ENCODE assay signal across 8 cellular contexts in the genomic region with DNA sequence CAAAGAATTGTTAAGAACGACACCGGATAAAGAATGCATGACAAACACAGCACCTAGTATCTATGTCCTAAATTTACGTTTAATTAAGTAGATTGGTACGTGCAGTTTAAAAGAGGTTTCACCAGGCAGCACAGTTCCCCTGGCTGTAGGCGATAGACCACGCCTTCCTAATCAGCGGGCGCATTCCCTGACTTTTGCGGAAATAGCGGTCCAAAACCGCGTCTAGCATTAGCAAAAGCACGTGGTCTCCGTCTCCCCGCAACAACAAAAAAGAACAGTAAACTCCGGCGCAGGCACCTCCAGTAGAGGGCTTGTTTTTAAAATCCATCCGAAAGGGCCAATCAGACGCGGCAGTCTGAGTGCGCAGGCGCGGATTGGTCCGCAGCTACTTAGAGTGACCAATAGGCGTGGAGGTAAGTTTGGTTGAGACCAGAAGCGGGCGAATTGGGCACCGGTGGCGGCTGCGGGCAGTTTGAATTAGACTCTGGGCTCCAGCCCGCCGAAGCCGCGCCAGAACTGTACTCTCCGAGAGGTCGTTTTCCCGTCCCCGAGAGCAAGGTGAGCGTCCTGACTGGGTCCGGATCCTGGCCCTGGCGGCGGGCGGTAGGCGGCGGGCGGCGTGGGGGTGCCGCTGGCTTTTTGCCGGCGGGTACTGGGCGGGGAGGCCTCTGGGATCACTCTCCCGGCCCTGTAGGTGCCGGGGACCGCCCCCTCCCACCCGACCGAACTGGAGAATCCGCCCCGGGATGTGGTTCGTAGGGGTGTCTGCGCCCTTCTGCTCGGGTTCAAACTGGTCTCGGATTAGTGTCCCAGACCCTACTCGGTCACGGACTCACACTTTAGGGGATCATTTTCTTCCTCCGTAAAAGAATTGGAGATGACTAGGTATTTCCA. TPM values are rescaled to one million over a fixed set of nuclear protein-coding genes. Genes with fewer than 3 reads are reported as not detected.
A peak's percentile ranks its signal among the peaks of the same experiment; 100 is the strongest.
DNase-seq lines count a peak whose midpoint lies in the region; TF ChIP-seq lines count a peak whose summit lies in the region.

A gene with protein sequence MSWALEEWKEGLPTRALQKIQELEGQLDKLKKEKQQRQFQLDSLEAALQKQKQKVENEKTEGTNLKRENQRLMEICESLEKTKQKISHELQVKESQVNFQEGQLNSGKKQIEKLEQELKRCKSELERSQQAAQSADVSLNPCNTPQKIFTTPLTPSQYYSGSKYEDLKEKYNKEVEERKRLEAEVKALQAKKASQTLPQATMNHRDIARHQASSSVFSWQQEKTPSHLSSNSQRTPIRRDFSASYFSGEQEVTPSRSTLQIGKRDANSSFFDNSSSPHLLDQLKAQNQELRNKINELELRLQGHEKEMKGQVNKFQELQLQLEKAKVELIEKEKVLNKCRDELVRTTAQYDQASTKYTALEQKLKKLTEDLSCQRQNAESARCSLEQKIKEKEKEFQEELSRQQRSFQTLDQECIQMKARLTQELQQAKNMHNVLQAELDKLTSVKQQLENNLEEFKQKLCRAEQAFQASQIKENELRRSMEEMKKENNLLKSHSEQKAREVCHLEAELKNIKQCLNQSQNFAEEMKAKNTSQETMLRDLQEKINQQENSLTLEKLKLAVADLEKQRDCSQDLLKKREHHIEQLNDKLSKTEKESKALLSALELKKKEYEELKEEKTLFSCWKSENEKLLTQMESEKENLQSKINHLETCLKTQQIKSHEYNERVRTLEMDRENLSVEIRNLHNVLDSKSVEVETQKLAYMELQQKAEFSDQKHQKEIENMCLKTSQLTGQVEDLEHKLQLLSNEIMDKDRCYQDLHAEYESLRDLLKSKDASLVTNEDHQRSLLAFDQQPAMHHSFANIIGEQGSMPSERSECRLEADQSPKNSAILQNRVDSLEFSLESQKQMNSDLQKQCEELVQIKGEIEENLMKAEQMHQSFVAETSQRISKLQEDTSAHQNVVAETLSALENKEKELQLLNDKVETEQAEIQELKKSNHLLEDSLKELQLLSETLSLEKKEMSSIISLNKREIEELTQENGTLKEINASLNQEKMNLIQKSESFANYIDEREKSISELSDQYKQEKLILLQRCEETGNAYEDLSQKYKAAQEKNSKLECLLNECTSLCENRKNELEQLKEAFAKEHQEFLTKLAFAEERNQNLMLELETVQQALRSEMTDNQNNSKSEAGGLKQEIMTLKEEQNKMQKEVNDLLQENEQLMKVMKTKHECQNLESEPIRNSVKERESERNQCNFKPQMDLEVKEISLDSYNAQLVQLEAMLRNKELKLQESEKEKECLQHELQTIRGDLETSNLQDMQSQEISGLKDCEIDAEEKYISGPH (N-terminal part only) (plus strand): TSS at position 432 of the 894 bp plus-strand sequence. CDS start 10,560 bp downstream, outside the sequence.

- POLR2A ChIA-PET in activated CD8-positive, alpha-beta memory T cell treated with anti-CD3 and anti-CD28 coated beads for 36 hours (lab: Charles Lee), result interaction anchor here (0.7 kb wide), 1 partner anchor 1241 kb away, joined by 3 read pairs; no protein-coding TSS in a partner anchor

- TF ChIP-seq CTCF in GM20000 (IDR thresholded peaks at IDR 0.05; ENCODE audit: extremely low read depth, missing control alignments), result no peak

- H2BK120ac ChIP-seq in mesendoderm (ENCODE audit: low read depth, low read length), result no peak within 1 kb of the TSS

- H3K27me3 ChIP-seq in endocrine pancreas (ENCODE audit: control insufficient read depth, insufficient read depth, low read length), result no peaks in the 10 kb centered on the region
- peaks cover 2% of the 10 kb centered on the region for H3K27me3 ChIP-seq in mesendoderm (ENCODE audit: insufficient read depth, low read length, poor library complexity)

- peak within 1 kb of the TSS; percentile 88 for H3K4me2 ChIP-seq in mesendoderm (ENCODE audit: low read length)

- H3K4ac ChIP-seq in mesendoderm (ENCODE audit: low read depth, low read length), result peak within 1 kb of the TSS; percentile 97

- DNase-seq in COR-L47 (lab: John Stamatoyannopoulos, UW) (peak; percentile 98), GM20000 (ENCODE audit: low spot score) (peak; percentile 98), HT-29 (ENCODE audit: low spot score) (peak; percentile 98), NOMO-1 (lab: John Stamatoyannopoulos, UW; ENCODE audit: unreplicated experiment in 2 of 2) (peak; percentile 97 to 99), mesendoderm (peak; percentile 100)
- peak; percentile 78 for DNase-seq in stimulated activated CD8-positive, alpha-beta memory T cell treated with anti-CD3 and anti-CD28 coated beads, Interleukin-15, amount 100 ng/mL, for 1 hour (ENCODE audit: low read depth)

- no peaks in the 10 kb centered on the region for H3K9me3 ChIP-seq in endocrine pancreas (ENCODE audit: control insufficient read depth, low read length)

- peak within 1 kb of the TSS; percentile 98 for H3K18ac ChIP-seq in mesendoderm (ENCODE audit: low read length)

- no peaks in the 10 kb centered on the region for H3K36me3 ChIP-seq in endocrine pancreas (ENCODE audit: control insufficient read depth, insufficient read depth, low read length)
- no peaks in the 10 kb centered on the region for H3K36me3 ChIP-seq in mesendoderm (ENCODE audit: control insufficient read depth, insufficient read depth, low read length)

- peak within 1 kb of the TSS; percentile 15 for H2BK5ac ChIP-seq in mesendoderm (ENCODE audit: low read length)

- H3K56ac ChIP-seq in mesendoderm (ENCODE audit: low read length), result peak within 1 kb of the TSS; percentile 87

- peak within 1 kb of the TSS; percentile 43 for H2AK5ac ChIP-seq in mesendoderm (ENCODE audit: low read length)

- no peak within 1 kb of the TSS for H3K9ac ChIP-seq in endocrine pancreas (ENCODE audit: control insufficient read depth, insufficient read depth, low read length)
- peak within 1 kb of the TSS; percentile 82 for H3K9ac ChIP-seq in mesendoderm (ENCODE audit: low read length)

- H4K8ac ChIP-seq in mesendoderm (ENCODE audit: low read depth, low read length), result no peak within 1 kb of the TSS

- peak within 1 kb of the TSS; percentile 25 for H2BK15ac ChIP-seq in mesendoderm (replicated peaks; ENCODE audit: low read depth)

- H4K5ac ChIP-seq in mesendoderm (ENCODE audit: low read length), result no peak within 1 kb of the TSS

- peak within 1 kb of the TSS; percentile 46 for H3K27ac ChIP-seq in mesendoderm (ENCODE audit: low read depth, low read length)

- no CpG with 5 or more reads among the region's 65 CpGs for whole genome bisulfite sequencing in mesendoderm (ENCODE audit: extremely low coverage, insufficient coverage, low lambda C conversion rate)

- CTCF ChIA-PET in activated CD8-positive, alpha-beta memory T cell treated with anti-CD3 and anti-CD28 coated beads for 36 hours (lab: Charles Lee), result no interaction called here

- H3K4me3 ChIP-seq in endocrine pancreas (ENCODE audit: control insufficient read depth, insufficient read depth, low read length) (peak within 1 kb of the TSS; percentile 80), mesendoderm (ENCODE audit: low read length) (peak within 1 kb of the TSS; percentile 97)

- H3K4me1 ChIP-seq in endocrine pancreas (ENCODE audit: control insufficient read depth, insufficient read depth, low read length), result peaks cover 6% of the 10 kb centered on the region
- H3K4me1 ChIP-seq in mesendoderm (ENCODE audit: control insufficient read depth, low read depth, low read length), result no peaks in the 10 kb centered on the region

- no peak within 1 kb of the TSS for H3K23ac ChIP-seq in mesendoderm (ENCODE audit: low read length)

- H3K79me2 ChIP-seq in mesendoderm (ENCODE audit: control insufficient read depth, insufficient read depth, low read length), result peaks cover 38% of the 10 kb centered on the region

- H3K79me1 ChIP-seq in mesendoderm (ENCODE audit: low read length), result no peaks in the 10 kb centered on the region

RNA-seq across cellular contexts. Expression of the gene that starts here (rescaled TPM):
- 25.6 and 33.1 TPM in 2 replicates for total RNA-seq in HT-29 (2014; rRNA removed; shearing (Covaris generic))
- 10 to 100 TPM; 49.5 to 52.8 TPM for total RNA-seq in activated CD8-positive, alpha-beta memory T cell treated with anti-CD3 and anti-CD28 coated beads for 36 hours
- 51.8 TPM for polyA plus RNA-seq in mesendoderm (2013, experiment 1 of 2)
- 53.5 TPM for polyA plus RNA-seq in mesendoderm (2013, experiment 2 of 2)

Comparison
In these comparisons a context has a peak if more than half of its experiments do, and no peak if none do; other contexts are left out.
1. Peak in every context shown above with its lines: DNase-seq, H3K4me3 ChIP-seq and H3K27ac ChIP-seq.